In the genomic region with DNA sequence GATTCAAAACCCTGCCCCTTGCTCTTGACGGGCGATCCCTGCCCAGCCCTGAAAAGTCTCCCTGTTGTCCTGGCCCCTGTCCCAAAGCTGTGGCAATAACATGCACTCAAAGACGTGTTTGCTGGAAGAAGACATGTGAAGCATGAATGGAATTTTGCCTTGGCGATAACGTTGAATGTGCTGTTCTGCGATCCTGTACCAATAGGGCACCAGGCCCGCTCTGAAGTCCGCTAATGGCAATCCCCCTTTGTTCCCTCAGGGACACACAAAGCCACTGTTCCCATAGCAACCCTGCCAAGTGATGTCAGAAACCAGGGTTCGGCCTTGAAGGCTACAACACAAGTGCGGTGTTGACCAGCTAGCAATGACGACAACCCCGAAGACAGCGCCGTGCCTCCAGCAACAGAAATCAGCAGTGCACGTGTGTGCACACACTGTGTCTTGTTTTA, we compare ENCODE assay signal across 11 cellular contexts.
DNase-seq lines count a peak whose midpoint lies in the region; ATAC-seq, FAIRE-seq and TF ChIP-seq lines count a peak whose summit lies in the region.
"Had no signal": no experiment of that assay in that cellular context is flagged by ENCODE, and none has a peak within 500 bp of the region (broad histone marks: within the 10 kb centered on the region; RNA-seq: fewer than 3 reads in every experiment).

No MANE protein-coding gene starts in this region.

- WGBS in sigmoid colon, 2 donors: 84 to 89% methylated on average over 15 of the region's 15 CpGs

- no peaks in the 10 kb centered on the region for H3K9me3 ChIP-seq in keratinocyte (ENCODE audit: control insufficient read depth, low read depth, low read length)
- H3K9me3 ChIP-seq in sigmoid colon: no peaks in the 10 kb centered on the region

- ATAC-seq in GM18517 (IDR thresholded peaks at IDR 0.05; ENCODE audit: unreplicated experiment): no peak

- peaks cover 11% of the 10 kb centered on the region for H3K4me1 ChIP-seq in keratinocyte (ENCODE audit: control insufficient read depth, extremely low read depth, insufficient read depth, low read length)
- H3K4me1 ChIP-seq in sigmoid colon: peaks cover 0 to 14% (median 13%) of the 10 kb centered on the region in 4 donors

- DNase-seq in HS-27A (ENCODE audit: low read depth): peak; percentile 69
- DNase-seq in keratinocyte (ENCODE audit: low read depth, low spot score): peak; percentile 21
- peak; percentile 90 for DNase-seq in sigmoid colon
- DNase-seq in activated CD4-positive, CD25-positive, alpha-beta regulatory T cell (lab: John Stamatoyannopoulos, UW): no peak
- no peak for DNase-seq in activated T-cell treated with anti-CD3 and anti-CD28 coated beads, Interleukin-2, amount 50 U/mL, for 1 hour
- DNase-seq in DMS79 treated with DMSO at 0.1 percent for 48 hours (lab: John Stamatoyannopoulos, UW): no peak
- DNase-seq: stimulated activated CD4-positive, alpha-beta T cell treated with anti-CD3 and anti-CD28 coated beads, Interleukin-4, amount 100 ng/mL, for 24 hours had no signal

- H3K9ac ChIP-seq in keratinocyte (ENCODE audit: control insufficient read depth, extremely low read depth, insufficient read depth, low read length): peak overlapping the region; percentile 30

- peak; percentile 87 for FAIRE-seq in keratinocyte (lab: Jason Lieb, UNC)
- FAIRE-seq: endometrium, TTC549 had no signal

- H3K79me2 ChIP-seq in keratinocyte (ENCODE audit: control insufficient read depth, insufficient read depth, low read length): no peaks in the 10 kb centered on the region

- no peaks in the 10 kb centered on the region for H4K20me1 ChIP-seq in keratinocyte (ENCODE audit: control insufficient read depth, extremely low read depth, insufficient read depth, low read length)

- no peaks in the 10 kb centered on the region for H3K9me1 ChIP-seq in keratinocyte (ENCODE audit: control insufficient read depth, extremely low read depth, insufficient read depth, low read length)

- intact Hi-C loops in sigmoid colon (cut with DNase I): no loop called here

- H3K4me2 ChIP-seq in keratinocyte (ENCODE audit: control insufficient read depth, extremely low read depth, insufficient read depth, low read depth, low read length): peak overlapping the region; percentile 80

- H3K27me3 ChIP-seq in keratinocyte (ENCODE audit: control insufficient read depth, extremely low read depth, insufficient read depth, low read length) (no peaks in the 10 kb centered on the region), sigmoid colon (no peaks in the 10 kb centered on the region)

- H2AFZ ChIP-seq in keratinocyte (ENCODE audit: control insufficient read depth, low read length): peak overlapping the region; percentile 78

- TF ChIP-seq EP300 in sigmoid colon (IDR thresholded peaks at IDR 0.05): peak in 3 of 4 donors; percentile 54 to 93 (median 73)

- H3K4me3 ChIP-seq in keratinocyte (ENCODE audit: control insufficient read depth in 2 of 3, extremely low read depth in 1 of 3, insufficient read depth in 2 of 3, low read depth in 1 of 3, low read length in 3 of 3) (peak overlapping the region in 1 of 3 experiments; percentile 29), sigmoid colon (no peak overlapping the region)

- TF ChIP-seq CTCF in keratinocyte (optimal IDR thresholded peaks at IDR 0.05 in 1 of 3, IDR thresholded peaks at IDR 0.05 in 1 of 3, conservative IDR thresholded peaks at IDR 0.05 in 1 of 3; ENCODE audit: extremely low read depth in 1 of 3, insufficient read depth in 2 of 3, low read length in 3 of 3) (no peak), sigmoid colon (IDR thresholded peaks at IDR 0.05) (no peak)

- no peak for TF ChIP-seq POLR2A in sigmoid colon (IDR thresholded peaks at IDR 0.05)

- dilution Hi-C loops in keratinocyte (cut with MboI; ENCODE audit: extremely low pct_ligation_motif_present, low sequenced_read_pairs): no loop called here

- H3K36me3 ChIP-seq in keratinocyte (ENCODE audit: control insufficient read depth in 2 of 2, extremely low read depth in 1 of 2, insufficient read depth in 2 of 2, low read length in 2 of 2): no peaks in the 10 kb centered on the region
- no peaks in the 10 kb centered on the region for H3K36me3 ChIP-seq in sigmoid colon

- H3K27ac ChIP-seq in cingulate gyrus (ENCODE audit: low read depth, low read length): peak overlapping the region; percentile 49
- H3K27ac ChIP-seq in keratinocyte (ENCODE audit: control insufficient read depth, insufficient read depth, low read length): peak overlapping the region; percentile 27
- peak overlapping the region; percentile 38 to 79 (median 65) for H3K27ac ChIP-seq in sigmoid colon

Comparison
In these comparisons a context has a peak if more than half of its experiments do, and no peak if none do; other contexts are left out.
1. DNase-seq: peak in HS-27A (single experiment), keratinocyte (single experiment) and sigmoid colon (single experiment); none in activated CD4-positive, CD25-positive, alpha-beta regulatory T cell (0 of 4), activated T-cell treated with anti-CD3 and anti-CD28 coated beads, Interleukin-2, amount 50 U/mL, for 1 hour (single experiment) and DMS79 treated with DMSO at 0.1 percent for 48 hours (single experiment).
2. Peak in every context shown above with its lines, with median percentiles within 50 percentile points of each other: H3K27ac ChIP-seq.